In the genomic region with DNA sequence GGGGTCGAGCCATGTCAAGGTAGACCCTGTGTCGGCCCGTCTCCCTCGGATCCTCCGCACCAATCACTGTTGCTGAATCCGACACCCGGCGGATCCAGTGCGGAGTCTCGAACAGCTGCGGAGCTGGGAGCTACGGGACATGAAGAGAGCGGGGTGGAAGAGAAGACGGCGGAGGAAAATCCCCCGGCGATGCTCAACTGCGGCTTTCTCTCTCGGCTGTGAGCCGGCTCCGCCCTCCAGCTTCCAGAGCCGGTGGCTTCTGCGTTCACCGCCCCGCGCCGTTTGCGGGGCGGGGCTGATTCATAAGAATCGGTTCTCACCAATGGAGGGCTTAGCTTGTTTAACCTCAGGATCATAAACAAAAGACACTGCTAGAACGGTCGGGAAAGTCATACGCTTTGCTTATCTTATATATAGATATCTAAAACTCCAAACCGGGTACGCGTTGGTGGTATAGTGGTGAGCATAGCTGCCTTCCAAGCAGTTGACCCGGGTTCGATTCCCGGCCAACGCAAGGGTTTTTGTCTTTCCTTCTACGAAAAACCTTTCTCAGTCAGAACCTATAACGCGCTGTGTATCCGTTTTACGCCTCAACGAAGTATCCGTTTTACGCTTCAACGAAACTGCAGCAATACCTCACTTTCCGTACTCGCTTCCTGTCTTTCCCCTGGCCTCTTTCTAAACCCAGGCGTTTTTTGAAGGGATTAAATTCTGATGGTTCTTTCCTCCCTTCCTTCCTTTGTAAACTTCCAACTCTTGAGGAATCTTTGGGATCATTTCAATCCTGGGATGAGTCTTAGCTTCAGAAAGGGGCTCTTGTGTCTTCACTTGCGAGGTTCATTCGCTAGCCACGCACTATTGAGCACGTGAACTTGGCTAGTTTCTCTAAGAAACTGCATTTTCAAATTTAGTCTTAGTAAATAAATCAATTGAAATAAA, we compare ENCODE assay signal across 8 cellular contexts. TPM values are rescaled to one million over a fixed set of nuclear protein-coding genes. Genes with fewer than 3 reads are reported as not detected.
DNase-seq lines count a peak whose midpoint lies in the region; ATAC-seq and TF ChIP-seq lines count a peak whose summit lies in the region.
"Not testable (repeated sequence)": the region's sequence is repeated elsewhere in the genome, so short reads cannot be mapped to it uniquely, and the experiment has no call there.

No MANE protein-coding gene starts in this region.

- H3K27ac Mint-ChIP-seq in activated T-cell treated with anti-CD3 and anti-CD28 coated beads, Interleukin-2, amount 50 U/mL, for 72 hours = peak overlapping the region; percentile 100

- H3K36me3 ChIP-seq in KMS-11 (ENCODE audit: insufficient read depth); Peyer's patch; esophagus muscularis mucosa; muscle layer of colon (ENCODE audit: insufficient read depth, low read length): not testable (repeated sequence)

- peak in 1 of 2 donors; percentile 7 for TF ChIP-seq POLR2A in Peyer's patch (IDR thresholded peaks at IDR 0.05)
- TF ChIP-seq POLR2A in esophagus muscularis mucosa (IDR thresholded peaks at IDR 0.05; ENCODE audit: low read depth) = not testable (repeated sequence)

- not testable (repeated sequence) for H4K20me1 ChIP-seq in KMS-11 (ENCODE audit: insufficient read depth)

- H3K79me2 ChIP-seq in KMS-11 (ENCODE audit: insufficient read depth, low read depth) = not testable (repeated sequence)

- peaks cover 23% of the 10 kb centered on the region for H3K4me1 Mint-ChIP-seq in activated T-cell treated with anti-CD3 and anti-CD28 coated beads, Interleukin-2, amount 50 U/mL, for 72 hours (ENCODE audit: low read depth)

- peak overlapping the region; percentile 67 for H3K4me3 ChIP-seq in KMS-11 (IDR thresholded peaks at IDR 0.05; ENCODE audit: insufficient read depth, low read depth, low read length)
- H3K4me3 ChIP-seq in Peyer's patch = peak overlapping the region; percentile 47 to 63 (median 57)
- peak overlapping the region; percentile 63 to 76 (median 68) for H3K4me3 ChIP-seq in esophagus muscularis mucosa
- H3K4me3 ChIP-seq in muscle layer of colon (ENCODE audit: low read depth in 1 of 2, low read length in 2 of 2) = peak overlapping the region; percentile 64 to 83

- ATAC-seq in GM21825 (IDR thresholded peaks at IDR 0.05; ENCODE audit: unreplicated experiment) = peak; percentile 62
- ATAC-seq in activated T-cell treated with anti-CD3 and anti-CD28 coated beads, Interleukin-2, amount 50 U/mL, for 72 hours (replicated peaks in 1 of 2) = peak; percentile 85 to 87

- H3K4me2 ChIP-seq in KMS-11 = peak overlapping the region; percentile 85

- H3K9me3 Mint-ChIP-seq in activated T-cell treated with anti-CD3 and anti-CD28 coated beads, Interleukin-2, amount 50 U/mL, for 72 hours = not testable (repeated sequence)

- H3K27me3 ChIP-seq in KMS-11 (ENCODE audit: insufficient read depth, low read depth); Peyer's patch; esophagus muscularis mucosa; muscle layer of colon (ENCODE audit: control insufficient read depth in 1 of 2, insufficient read depth in 2 of 2, low read length in 2 of 2): not testable (repeated sequence)

- intact Hi-C loops in esophagus muscularis mucosa (cut with DNase I) = not testable (repeated sequence)

- not testable (repeated sequence) for TF ChIP-seq CTCF in KMS-11 (conservative IDR thresholded peaks at IDR 0.05; ENCODE audit: low read depth, low read length); Peyer's patch (IDR thresholded peaks at IDR 0.05); esophagus muscularis mucosa (IDR thresholded peaks at IDR 0.05)

- H3K4me1 ChIP-seq in KMS-11 (ENCODE audit: low read depth, poor library complexity, severe bottlenecking) (peaks cover 16% of the 10 kb centered on the region), esophagus muscularis mucosa (peaks cover 4 to 23% (median 14%) of the 10 kb centered on the region in 4 donors)
- not testable (repeated sequence) for H3K4me1 ChIP-seq in Peyer's patch; muscle layer of colon (ENCODE audit: insufficient read depth, low read length)

- DNase-seq in DMS114 treated with DMSO at 0.1 percent for 48 hours (lab: John Stamatoyannopoulos, UW; ENCODE audit: unreplicated experiment) (peak; percentile 100), Peyer's patch (peak; percentile 71 to 93 (median 80)), esophagus muscularis mucosa (ENCODE audit: extremely low spot score) (peak; percentile 96)
- DNase-seq in activated T-cell treated with anti-CD3 and anti-CD28 coated beads, Interleukin-2, amount 50 U/mL, for 72 hours = peak; percentile 88 to 90
- DNase-seq in stimulated activated CD8-positive, alpha-beta memory T cell treated with anti-CD3 and anti-CD28 coated beads, Interleukin-4, amount 100 ng/mL, for 4 hours (ENCODE audit: low read depth in 2 of 2, low spot score in 1 of 2) = peak; percentile 76 to 95

- H2AFZ ChIP-seq in KMS-11 (ENCODE audit: low read depth) = peak overlapping the region; percentile 64

- not testable (repeated sequence) for TF ChIP-seq EP300 in esophagus muscularis mucosa (IDR thresholded peaks at IDR 0.05)

- H3K9me3 ChIP-seq in Peyer's patch; esophagus muscularis mucosa; muscle layer of colon (ENCODE audit: low read length): not testable (repeated sequence)

- WGBS in esophagus muscularis mucosa = 1% methylated on average over 27 of the region's 56 CpGs

- H3K4me3 Mint-ChIP-seq in activated T-cell treated with anti-CD3 and anti-CD28 coated beads, Interleukin-2, amount 50 U/mL, for 72 hours = peak overlapping the region; percentile 89 to 92

- not testable (repeated sequence) for H3K36me3 Mint-ChIP-seq in activated T-cell treated with anti-CD3 and anti-CD28 coated beads, Interleukin-2, amount 50 U/mL, for 72 hours (ENCODE audit: insufficient read depth in 2 of 2)

- H3K27ac ChIP-seq in KMS-11 (peak overlapping the region; percentile 68), Peyer's patch (peak overlapping the region; percentile 66 to 90 (median 76)), esophagus muscularis mucosa (replicated peaks in 1 of 4) (peak overlapping the region; percentile 80 to 93 (median 86)), muscle layer of colon (ENCODE audit: low read depth, low read length) (peak overlapping the region; percentile 82)

- H3K9ac ChIP-seq in KMS-11 (peak overlapping the region; percentile 65), muscle layer of colon (ENCODE audit: low read length) (peak overlapping the region; percentile 57)

- H3K27me3 Mint-ChIP-seq in activated T-cell treated with anti-CD3 and anti-CD28 coated beads, Interleukin-2, amount 50 U/mL, for 72 hours (ENCODE audit: low read depth) = not testable (repeated sequence)

RNA-seq across cellular contexts. Expression of a gene that starts 6.6 kb away (rescaled TPM):
- total RNA-seq in Peyer's patch (1 to 10 TPM in 2 of 4 donors, under 1 TPM in 2; 0.35 to 5.8 (median 0.91) TPM), esophagus muscularis mucosa (1 to 10 TPM; 1.8 to 6.5 (median 3.3) TPM)
- total RNA-seq in activated T-cell treated with anti-CD3 and anti-CD28 coated beads, Interleukin-2, amount 50 U/mL, for 72 hours = under 1 TPM; 0.24 to 0.53 TPM

RNA-seq across cellular contexts. Expression of a gene that starts 18.7 kb away (rescaled TPM):
- 1 to 10 TPM in 1 of 4 donors, under 1 TPM in 1, not detected in 2; 0.53 to 2.8 TPM for total RNA-seq in Peyer's patch
- 1 to 10 TPM in 1 of 2 donors, under 1 TPM in 1; 0.38 to 1.5 TPM for total RNA-seq in activated T-cell treated with anti-CD3 and anti-CD28 coated beads, Interleukin-2, amount 50 U/mL, for 72 hours
- total RNA-seq in esophagus muscularis mucosa = 10 to 100 TPM in 2 of 4 donors, 1 to 10 TPM in 2; 7.6 to 18.7 (median 10.2) TPM

RNA-seq across cellular contexts. Expression of a gene that starts 25.7 kb away (rescaled TPM):
- total RNA-seq in Peyer's patch (10 to 100 TPM in 1 of 4 donors, 1 to 10 TPM in 3; 3.3 to 14.3 (median 5.9) TPM), esophagus muscularis mucosa (10 to 100 TPM; 19.0 to 89.0 (median 31.2) TPM)
- total RNA-seq in activated T-cell treated with anti-CD3 and anti-CD28 coated beads, Interleukin-2, amount 50 U/mL, for 72 hours = under 1 TPM; 0.43 to 0.88 TPM

Comparison
In these comparisons a context has a peak if more than half of its experiments do, and no peak if none do; other contexts are left out.
1. Peak in every context shown above with its lines: DNase-seq, ATAC-seq, H3K4me3 ChIP-seq and H3K27ac ChIP-seq.